In genomic region chr12:54393350-54393655, GRCh38 we compare ENCODE assay signal across 23 cellular contexts. TPM values are rescaled to one million over a fixed set of nuclear protein-coding genes. Genes with fewer than 3 reads are reported as not detected.
DNase-seq lines count a peak whose midpoint lies in the region; ATAC-seq lines count a peak whose summit lies in the region.
"Had no signal": no experiment of that assay in that cellular context is flagged by ENCODE, and none has a peak within 500 bp of the region (broad histone marks: within the 10 kb centered on the region; RNA-seq: fewer than 3 reads in every experiment).

No MANE protein-coding gene starts in this region.

- no peaks in the 10 kb centered on the region for H3K9me3 ChIP-seq in SJCRH30 (replicated peaks)
- H3K9me3 ChIP-seq: A549, psoas muscle, spleen had no signal

- no peaks in the 10 kb centered on the region for H3K27me3 ChIP-seq in SJCRH30
- H3K27me3 ChIP-seq: cardiac muscle cell had no signal

- 57% methylated on average over 4 of the region's 4 CpGs for WGBS in urinary bladder

- H3K27ac ChIP-seq in SJCRH30 = peak overlapping the region; percentile 69
- peak overlapping the region; percentile 43 for H3K27ac ChIP-seq in urinary bladder (ENCODE audit: low read depth)
- H3K27ac ChIP-seq: A549, cardiac muscle cell, psoas muscle had no signal

- DNase-seq in NCI-H82 (lab: John Stamatoyannopoulos, UW) = peak; percentile 91
- no peak for DNase-seq in NCI-H82 treated with DMSO at 0.1 percent for 48 hours (lab: John Stamatoyannopoulos, UW; ENCODE audit: unreplicated experiment)
- peak; percentile 70 to 79 for DNase-seq in SJCRH30
- peak; percentile 73 for DNase-seq in left kidney (ENCODE audit: low read depth, low spot score)
- DNase-seq in activated effector memory CD4-positive, alpha-beta T cell treated with Interleukin-2 at 50 U/mL for 16 hours = no peak
- DNase-seq in stimulated activated naive B cell treated with anti-CD40 and anti-IgM and Interleukin-4, amounts not matched to agents 10 μg/mL and 1 μg/mL and 100 μg/mL, for 72 hours = no peak
- DNase-seq: activated CD4-positive, alpha-beta T cell treated with anti-CD3 and anti-CD28 coated beads for 1 hour; activated CD8-positive, alpha-beta memory T cell treated with anti-CD3 and anti-CD28 coated beads, Interleukin-2, amount 10 ng/mL, durations not matched to agents 7 days and 5 days; DMS79 treated with DMSO at 0.1 percent for 48 hours; effector CD8-positive, alpha-beta T cell; naive thymus-derived CD4-positive, alpha-beta T cell; spleen had no signal

- H3K36me3 Mint-ChIP-seq in stimulated activated naive B cell treated with anti-CD40 and anti-IgM and Interleukin-4, amounts not matched to agents 10 μg/mL and 1 μg/mL and 100 μg/mL, for 72 hours = no peaks in the 10 kb centered on the region

- H3K36me3 ChIP-seq in SJCRH30 (peaks cover 29% of the 10 kb centered on the region), urinary bladder (ENCODE audit: insufficient read depth) (no peaks in the 10 kb centered on the region)

- peaks cover 36 to 60% of the 10 kb centered on the region in 2 donors for H3K4me1 Mint-ChIP-seq in stimulated activated naive B cell treated with anti-CD40 and anti-IgM and Interleukin-4, amounts not matched to agents 10 μg/mL and 1 μg/mL and 100 μg/mL, for 72 hours

- no peak overlapping the region for H3K4me3 ChIP-seq in SJCRH30
- no peak overlapping the region for H3K4me3 ChIP-seq in urinary bladder (ENCODE audit: low read depth, low read length)
- H3K4me3 ChIP-seq: A549, cardiac muscle cell, psoas muscle, SK-N-MC, spleen had no signal

- no peak for ATAC-seq in HG02623 (IDR thresholded peaks at IDR 0.05; ENCODE audit: unreplicated experiment)
- no peak for ATAC-seq in stimulated activated naive B cell treated with anti-CD40 and anti-IgM and Interleukin-4, amounts not matched to agents 10 μg/mL and 1 μg/mL and 100 μg/mL, for 72 hours (replicated peaks)
- ATAC-seq: A549; activated CD8-positive, alpha-beta memory T cell treated with anti-CD3 and anti-CD28 coated beads, Interleukin-2, amount 10 ng/mL, durations not matched to agents 7 days and 5 days; psoas muscle had no signal

- H3K4me1 ChIP-seq in SJCRH30 (peaks cover 22% of the 10 kb centered on the region), urinary bladder (ENCODE audit: insufficient read depth) (no peaks in the 10 kb centered on the region)
- H3K4me1 ChIP-seq: psoas muscle had no signal

- no peak overlapping the region for H3K4me3 Mint-ChIP-seq in stimulated activated naive B cell treated with anti-CD40 and anti-IgM and Interleukin-4, amounts not matched to agents 10 μg/mL and 1 μg/mL and 100 μg/mL, for 72 hours
- H3K4me3 Mint-ChIP-seq: activated CD8-positive, alpha-beta memory T cell treated with anti-CD3 and anti-CD28 coated beads, Interleukin-2, amount 10 ng/mL, durations not matched to agents 7 days and 5 days had no signal

- no peaks in the 10 kb centered on the region for H3K27me3 Mint-ChIP-seq in stimulated activated naive B cell treated with anti-CD40 and anti-IgM and Interleukin-4, amounts not matched to agents 10 μg/mL and 1 μg/mL and 100 μg/mL, for 72 hours
- H3K27me3 Mint-ChIP-seq: activated CD8-positive, alpha-beta memory T cell treated with anti-CD3 and anti-CD28 coated beads, Interleukin-2, amount 10 ng/mL, durations not matched to agents 7 days and 5 days; CD4-positive, alpha-beta memory T cell; naive thymus-derived CD4-positive, alpha-beta T cell had no signal

- no peaks in the 10 kb centered on the region for H3K9me3 Mint-ChIP-seq in stimulated activated naive B cell treated with anti-CD40 and anti-IgM and Interleukin-4, amounts not matched to agents 10 μg/mL and 1 μg/mL and 100 μg/mL, for 72 hours
- H3K9me3 Mint-ChIP-seq: activated T-helper 2 cell treated with anti-CD3 and anti-CD28 coated beads, Interferon-gamma antibody, Interleukin-2, Interleukin-4, amounts not matched to agents 10 μg/mL and 5 μg/mL and 100 μg/mL, durations not matched to agents 14 hours and 24 hours and 36 hours; CD4-positive, alpha-beta memory T cell; naive thymus-derived CD4-positive, alpha-beta T cell had no signal

- H3K27ac Mint-ChIP-seq in stimulated activated naive B cell treated with anti-CD40 and anti-IgM and Interleukin-4, amounts not matched to agents 10 μg/mL and 1 μg/mL and 100 μg/mL, for 72 hours = no peak overlapping the region
- H3K27ac Mint-ChIP-seq: activated T-helper 2 cell treated with anti-CD3 and anti-CD28 coated beads, Interferon-gamma antibody, Interleukin-2, Interleukin-4, amounts not matched to agents 10 μg/mL and 5 μg/mL and 100 μg/mL, durations not matched to agents 14 hours and 24 hours and 36 hours had no signal

RNA-seq across cellular contexts. Expression of gene ZNF385A, which starts 8.8 kb away (rescaled TPM):
- 12.7 and 13.2 TPM in 2 replicates for total RNA-seq in SJCRH30 (2014; rRNA removed; shearing (Covaris generic))
- total RNA-seq in urinary bladder = 5.0 TPM
- polyA plus RNA-seq in urinary bladder = 26.3 TPM
- polyA plus RNA-seq: CD4-positive, alpha-beta memory T cell had no signal

RNA-seq across cellular contexts. Expression of gene ITGA5, which starts 25.8 kb away (rescaled TPM):
- 37.3 and 38.1 TPM in 2 replicates for total RNA-seq in SJCRH30 (2014; rRNA removed; shearing (Covaris generic))
- total RNA-seq in urinary bladder = 139 TPM
- polyA plus RNA-seq in urinary bladder = 702 TPM

RNA-seq across cellular contexts. Expression of gene GPR84, which starts 29.0 kb away (rescaled TPM):
- not detected in 2 replicates for total RNA-seq in SJCRH30 (2014; rRNA removed; shearing (Covaris generic))
- total RNA-seq in urinary bladder = 0.26 TPM
- polyA plus RNA-seq in urinary bladder = 0.96 TPM
- total RNA-seq: H1, NCI-H460, temporal lobe had no signal
- polyA plus RNA-seq: A549; cardiac muscle cell; CD4-positive, alpha-beta memory T cell; naive thymus-derived CD4-positive, alpha-beta T cell had no signal

Comparison
In these comparisons a context has a peak if more than half of its experiments do, and no peak if none do; other contexts are left out.
1. DNase-seq: peak in NCI-H82 (single experiment), SJCRH30 (2 of 2) and left kidney (single experiment); none in NCI-H82 treated with DMSO at 0.1 percent for 48 hours (single experiment), activated effector memory CD4-positive, alpha-beta T cell treated with Interleukin-2 at 50 U/mL for 16 hours (single experiment) and stimulated activated naive B cell treated with anti-CD40 and anti-IgM and Interleukin-4, amounts not matched to agents 10 μg/mL and 1 μg/mL and 100 μg/mL, for 72 hours (single experiment).